In the genomic region with DNA sequence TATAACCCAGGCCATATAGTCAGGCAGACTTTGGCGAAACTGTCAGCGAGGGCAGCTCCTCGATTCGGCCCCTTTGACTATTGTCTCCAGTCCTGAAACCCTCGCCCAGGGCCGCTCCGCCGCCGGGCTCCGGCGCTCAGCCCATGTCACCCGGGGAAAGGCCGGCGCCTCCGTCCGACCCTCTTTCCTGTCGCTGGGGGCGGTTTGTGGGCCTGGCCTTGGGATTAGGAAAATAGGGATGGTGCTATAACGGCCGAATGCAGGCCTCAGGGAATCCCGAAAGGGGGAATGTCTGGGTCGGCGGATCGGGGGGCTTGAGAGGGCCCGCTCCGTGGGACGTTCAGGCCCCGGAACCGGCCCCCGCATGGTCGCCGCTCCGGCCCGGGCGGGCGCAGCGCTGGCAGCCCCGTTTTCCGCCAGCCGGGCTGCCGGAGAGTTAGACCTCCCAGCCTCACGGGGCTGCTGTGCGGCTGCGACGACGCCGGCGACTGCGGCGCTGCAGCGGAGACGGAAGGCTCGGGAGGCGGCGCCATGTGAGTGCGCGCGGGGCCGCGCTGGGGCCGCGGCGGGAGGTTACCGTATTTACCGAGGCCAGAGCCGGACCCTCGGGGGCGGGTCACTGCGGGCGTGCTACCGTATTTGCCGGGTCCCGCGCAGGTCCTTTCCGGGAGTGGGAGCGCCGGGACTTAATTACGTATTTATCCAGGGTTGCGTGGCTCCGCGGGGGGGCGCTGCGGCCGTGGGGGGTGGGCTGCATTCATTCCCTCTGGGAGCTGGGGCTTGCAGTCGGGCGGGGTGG, we compare ENCODE assay signal across 8 cellular contexts. TPM values are rescaled to one million over a fixed set of nuclear protein-coding genes. Genes with fewer than 3 reads are reported as not detected.
DNase-seq lines count a peak whose midpoint lies in the region; ATAC-seq lines count a peak whose summit lies in the region.

No MANE protein-coding gene starts in this region.

- DNase-seq in DMS114 treated with DMSO at 0.1 percent for 48 hours (lab: John Stamatoyannopoulos, UW; ENCODE audit: unreplicated experiment) (peak; percentile 53), fibroblast of peridontal ligament (ENCODE audit: extremely low read depth) (peak; percentile 85)
- DNase-seq in activated T-helper 2 cell treated with anti-CD3 and anti-CD28 coated beads, Interferon-gamma antibody, Interleukin-2, Interleukin-4, amounts not matched to agents 10 μg/mL and 5 μg/mL and 100 μg/mL, durations not matched to agents 14 hours and 24 hours and 36 hours (ENCODE audit: low spot score), result peak; percentile 78
- peak; percentile 91 for DNase-seq in natural killer cell treated with Interleukin-12 subunit alpha and Interleukin-12 subunit beta and Interleukin-15 and Interleukin-18, amount 100 ng/mL, for 72 hours (ENCODE audit: low spot score)
- DNase-seq in stimulated activated naive B cell treated with anti-CD40 and anti-IgM and Interleukin-4, amounts not matched to agents 10 μg/mL and 1 μg/mL and 100 μg/mL, for 72 hours, result peak; percentile 83

- peak; percentile 42 for ATAC-seq in GM21381 (IDR thresholded peaks at IDR 0.05; ENCODE audit: unreplicated experiment)
- peak; percentile 91 to 93 for ATAC-seq in natural killer cell treated with Interleukin-12 subunit alpha and Interleukin-12 subunit beta and Interleukin-15 and Interleukin-18, amount 100 ng/mL, for 72 hours
- peak; percentile 33 to 43 for ATAC-seq in stimulated activated naive B cell treated with anti-CD40 and anti-IgM and Interleukin-4, amounts not matched to agents 10 μg/mL and 1 μg/mL and 100 μg/mL, for 72 hours (replicated peaks)

- H3K4me1 Mint-ChIP-seq in activated T-helper 2 cell treated with anti-CD3 and anti-CD28 coated beads, Interferon-gamma antibody, Interleukin-2, Interleukin-4, amounts not matched to agents 10 μg/mL and 5 μg/mL and 100 μg/mL, durations not matched to agents 14 hours and 24 hours and 36 hours (ENCODE audit: low read depth), result peaks cover 59% of the 10 kb centered on the region
- H3K4me1 Mint-ChIP-seq in natural killer cell treated with Interleukin-12 subunit alpha and Interleukin-12 subunit beta and Interleukin-15 and Interleukin-18, amount 100 ng/mL, for 72 hours (ENCODE audit: low read depth in 2 of 2), result peaks cover 27 to 29% of the 10 kb centered on the region in 2 donors
- H3K4me1 Mint-ChIP-seq in stimulated activated naive B cell treated with anti-CD40 and anti-IgM and Interleukin-4, amounts not matched to agents 10 μg/mL and 1 μg/mL and 100 μg/mL, for 72 hours, result peaks cover 60 to 84% of the 10 kb centered on the region in 2 donors

- peak overlapping the region; percentile 88 for H3K4me3 Mint-ChIP-seq in activated T-helper 2 cell treated with anti-CD3 and anti-CD28 coated beads, Interferon-gamma antibody, Interleukin-2, Interleukin-4, amounts not matched to agents 10 μg/mL and 5 μg/mL and 100 μg/mL, durations not matched to agents 14 hours and 24 hours and 36 hours (ENCODE audit: low read depth)
- peak overlapping the region; percentile 99 for H3K4me3 Mint-ChIP-seq in natural killer cell treated with Interleukin-12 subunit alpha and Interleukin-12 subunit beta and Interleukin-15 and Interleukin-18, amount 100 ng/mL, for 72 hours
- H3K4me3 Mint-ChIP-seq in stimulated activated naive B cell treated with anti-CD40 and anti-IgM and Interleukin-4, amounts not matched to agents 10 μg/mL and 1 μg/mL and 100 μg/mL, for 72 hours, result peak overlapping the region; percentile 89 to 92

- H3K36me3 Mint-ChIP-seq in activated T-helper 2 cell treated with anti-CD3 and anti-CD28 coated beads, Interferon-gamma antibody, Interleukin-2, Interleukin-4, amounts not matched to agents 10 μg/mL and 5 μg/mL and 100 μg/mL, durations not matched to agents 14 hours and 24 hours and 36 hours (ENCODE audit: low read depth), result peaks cover 10% of the 10 kb centered on the region
- H3K36me3 Mint-ChIP-seq in natural killer cell treated with Interleukin-12 subunit alpha and Interleukin-12 subunit beta and Interleukin-15 and Interleukin-18, amount 100 ng/mL, for 72 hours, result peaks cover 5% of the 10 kb centered on the region
- H3K36me3 Mint-ChIP-seq in stimulated activated naive B cell treated with anti-CD40 and anti-IgM and Interleukin-4, amounts not matched to agents 10 μg/mL and 1 μg/mL and 100 μg/mL, for 72 hours, result peaks cover 21 to 31% of the 10 kb centered on the region in 2 donors

- peaks cover 19% of the 10 kb centered on the region for H3K36me3 ChIP-seq in HUES48 (ENCODE audit: control insufficient read depth, insufficient read depth, low read length)

- peak overlapping the region; percentile 80 for H3K9ac ChIP-seq in HUES48 (ENCODE audit: low read depth, low read length)

- H3K4me3 ChIP-seq in HUES48 (ENCODE audit: low read depth, low read length), result peak overlapping the region; percentile 67

- H3K9me3 ChIP-seq in HUES48 (ENCODE audit: control insufficient read depth, insufficient read depth, low read length), result no peaks in the 10 kb centered on the region

- peak overlapping the region; percentile 95 for H3K27ac Mint-ChIP-seq in activated T-helper 2 cell treated with anti-CD3 and anti-CD28 coated beads, Interferon-gamma antibody, Interleukin-2, Interleukin-4, amounts not matched to agents 10 μg/mL and 5 μg/mL and 100 μg/mL, durations not matched to agents 14 hours and 24 hours and 36 hours
- H3K27ac Mint-ChIP-seq in natural killer cell treated with Interleukin-12 subunit alpha and Interleukin-12 subunit beta and Interleukin-15 and Interleukin-18, amount 100 ng/mL, for 72 hours, result peak overlapping the region; percentile 81 to 86
- H3K27ac Mint-ChIP-seq in stimulated activated naive B cell treated with anti-CD40 and anti-IgM and Interleukin-4, amounts not matched to agents 10 μg/mL and 1 μg/mL and 100 μg/mL, for 72 hours, result peak overlapping the region; percentile 96

- intact Hi-C loops in activated T-helper 2 cell treated with anti-CD3 and anti-CD28 coated beads, Interferon-gamma antibody, Interleukin-2, Interleukin-4, amounts not matched to agents 10 μg/mL and 5 μg/mL and 100 μg/mL, durations not matched to agents 14 hours and 24 hours and 36 hours (cut with micrococcal nuclease), result loop anchor here (1.0 to 2.0 kb wide), 2 partner anchors 26 to 48 kb away; a partner anchor contains a TSS

- H3K27ac ChIP-seq in HUES48 (ENCODE audit: low read depth, low read length), result peak overlapping the region; percentile 95

- no peaks in the 10 kb centered on the region for H3K9me3 Mint-ChIP-seq in activated T-helper 2 cell treated with anti-CD3 and anti-CD28 coated beads, Interferon-gamma antibody, Interleukin-2, Interleukin-4, amounts not matched to agents 10 μg/mL and 5 μg/mL and 100 μg/mL, durations not matched to agents 14 hours and 24 hours and 36 hours
- no peaks in the 10 kb centered on the region for H3K9me3 Mint-ChIP-seq in natural killer cell treated with Interleukin-12 subunit alpha and Interleukin-12 subunit beta and Interleukin-15 and Interleukin-18, amount 100 ng/mL, for 72 hours
- H3K9me3 Mint-ChIP-seq in stimulated activated naive B cell treated with anti-CD40 and anti-IgM and Interleukin-4, amounts not matched to agents 10 μg/mL and 1 μg/mL and 100 μg/mL, for 72 hours, result no peaks in the 10 kb centered on the region

- H3K27me3 Mint-ChIP-seq in activated T-helper 2 cell treated with anti-CD3 and anti-CD28 coated beads, Interferon-gamma antibody, Interleukin-2, Interleukin-4, amounts not matched to agents 10 μg/mL and 5 μg/mL and 100 μg/mL, durations not matched to agents 14 hours and 24 hours and 36 hours (ENCODE audit: low read depth), result no peaks in the 10 kb centered on the region
- H3K27me3 Mint-ChIP-seq in natural killer cell treated with Interleukin-12 subunit alpha and Interleukin-12 subunit beta and Interleukin-15 and Interleukin-18, amount 100 ng/mL, for 72 hours, result no peaks in the 10 kb centered on the region
- no peaks in the 10 kb centered on the region for H3K27me3 Mint-ChIP-seq in stimulated activated naive B cell treated with anti-CD40 and anti-IgM and Interleukin-4, amounts not matched to agents 10 μg/mL and 1 μg/mL and 100 μg/mL, for 72 hours

- H3K27me3 ChIP-seq in HUES48 (ENCODE audit: control insufficient read depth, insufficient read depth, low read length), result no peaks in the 10 kb centered on the region

- H3K4me1 ChIP-seq in HUES48 (ENCODE audit: control insufficient read depth, insufficient read depth, low read length), result peaks cover 58% of the 10 kb centered on the region

RNA-seq across cellular contexts. Expression of a gene that starts 25.9 kb away (rescaled TPM):
- polyA plus RNA-seq in PFSK-1 (2012; ENCODE audit: insufficient read length, low read depth), result 13.5 TPM
- total RNA-seq in activated T-helper 2 cell treated with anti-CD3 and anti-CD28 coated beads, Interferon-gamma antibody, Interleukin-2, Interleukin-4, amounts not matched to agents 10 μg/mL and 5 μg/mL and 100 μg/mL, durations not matched to agents 14 hours and 24 hours and 36 hours, result 4.5 and 5.5 TPM in 2 replicates
- total RNA-seq in natural killer cell treated with Interleukin-12 subunit alpha and Interleukin-12 subunit beta and Interleukin-15 and Interleukin-18, amount 100 ng/mL, for 72 hours, result 1 to 10 TPM; 4.0 to 5.1 TPM

RNA-seq across cellular contexts. Expression of a gene that starts 36.4 kb away (rescaled TPM):
- 151 TPM for polyA plus RNA-seq in PFSK-1 (2012; ENCODE audit: insufficient read length, low read depth)
- total RNA-seq in activated T-helper 2 cell treated with anti-CD3 and anti-CD28 coated beads, Interferon-gamma antibody, Interleukin-2, Interleukin-4, amounts not matched to agents 10 μg/mL and 5 μg/mL and 100 μg/mL, durations not matched to agents 14 hours and 24 hours and 36 hours, result 81.5 and 82.2 TPM in 2 replicates
- total RNA-seq in natural killer cell treated with Interleukin-12 subunit alpha and Interleukin-12 subunit beta and Interleukin-15 and Interleukin-18, amount 100 ng/mL, for 72 hours, result 10 to 100 TPM; 53.9 to 84.2 TPM

RNA-seq across cellular contexts. Expression of a gene that starts 45.4 kb away (rescaled TPM):
- not detected for polyA plus RNA-seq in PFSK-1 (2012; ENCODE audit: insufficient read length, low read depth)
- 6.1 and 7.0 TPM in 2 replicates for total RNA-seq in activated T-helper 2 cell treated with anti-CD3 and anti-CD28 coated beads, Interferon-gamma antibody, Interleukin-2, Interleukin-4, amounts not matched to agents 10 μg/mL and 5 μg/mL and 100 μg/mL, durations not matched to agents 14 hours and 24 hours and 36 hours
- 10 to 100 TPM; 10.2 to 13.7 TPM for total RNA-seq in natural killer cell treated with Interleukin-12 subunit alpha and Interleukin-12 subunit beta and Interleukin-15 and Interleukin-18, amount 100 ng/mL, for 72 hours

Comparison
In these comparisons a context has a peak if more than half of its experiments do, and no peak if none do; other contexts are left out.
1. Peak in every context shown above with its lines: DNase-seq, ATAC-seq, H3K4me3 ChIP-seq and H3K27ac ChIP-seq.
2. ATAC-seq: peak in every context shown above with its lines; median percentile 92 in natural killer cell treated with Interleukin-12 subunit alpha and Interleukin-12 subunit beta and Interleukin-15 and Interleukin-18, amount 100 ng/mL, for 72 hours; 42 in GM21381; 38 in stimulated activated naive B cell treated with anti-CD40 and anti-IgM and Interleukin-4, amounts not matched to agents 10 μg/mL and 1 μg/mL and 100 μg/mL, for 72 hours.